16 cellular contexts compared by ENCODE assay signal in genomic region chr11:66292543-66293332, GRCh38. TPM values are rescaled to one million over a fixed set of nuclear protein-coding genes. Genes with fewer than 3 reads are reported as not detected.
DNase-seq lines count a peak whose midpoint lies in the region; ATAC-seq and TF ChIP-seq lines count a peak whose summit lies in the region.
"Had no signal": no experiment of that assay in that cellular context is flagged by ENCODE, and none has a peak within 500 bp of the region (broad histone marks: within the 10 kb centered on the region; RNA-seq: fewer than 3 reads in every experiment).

No MANE protein-coding gene starts in this region.

- H3K27ac ChIP-seq in coronary artery (no peak overlapping the region), neural cell (ENCODE audit: low read length) (no peak overlapping the region)
- H3K27ac ChIP-seq: esophagus squamous epithelium, pancreas, thyroid gland had no signal

- peak overlapping the region; percentile 78 for H3K9ac ChIP-seq in neural cell (ENCODE audit: low read length)

- H3K27ac Mint-ChIP-seq in Caco-2 (ENCODE audit: unreplicated experiment): peak overlapping the region; percentile 29

- no peak overlapping the region for H2AFZ ChIP-seq in neural cell (ENCODE audit: low read depth, low read length)

- peaks cover 6% of the 10 kb centered on the region for H3K27me3 Mint-ChIP-seq in Caco-2 (ENCODE audit: insufficient read depth, unreplicated experiment)

- no TSS peak for BruUV-seq in Caco-2 (replicated peaks; lab: Mats Ljungman, UMichigan)

- H3K9me3 ChIP-seq in Caco-2 (no peaks in the 10 kb centered on the region), neural cell (ENCODE audit: low read length) (no peaks in the 10 kb centered on the region)
- H3K9me3 ChIP-seq: esophagus squamous epithelium, pancreas, thyroid gland had no signal

- peak overlapping the region; percentile 48 for H3K4me3 Mint-ChIP-seq in Caco-2 (ENCODE audit: unreplicated experiment)

- no peak for TF ChIP-seq RAD21 in neural cell (conservative IDR thresholded peaks at IDR 0.05)

- no peak for TF ChIP-seq EP300 in neural cell (conservative IDR thresholded peaks at IDR 0.05; ENCODE audit: poor library complexity, severe bottlenecking)

- no peaks in the 10 kb centered on the region for H4K20me1 ChIP-seq in neural cell (ENCODE audit: insufficient read depth)

- peaks cover 8% of the 10 kb centered on the region for H3K79me2 ChIP-seq in neural cell (replicated peaks; ENCODE audit: insufficient read depth, low read length)

- H3K4me3 ChIP-seq in Caco-2 (ENCODE audit: low read depth, low read length): peak overlapping the region; percentile 49
- peak overlapping the region; percentile 51 for H3K4me3 ChIP-seq in Jurkat, Clone E6-1 (ENCODE audit: low read length)
- peak overlapping the region; percentile 70 for H3K4me3 ChIP-seq in coronary artery
- peak overlapping the region; percentile 73 for H3K4me3 ChIP-seq in neural cell (ENCODE audit: low read length)

- H3K36me3 ChIP-seq in Caco-2 (ENCODE audit: control insufficient read depth, insufficient read depth, low read length): no peaks in the 10 kb centered on the region
- no peaks in the 10 kb centered on the region for H3K36me3 ChIP-seq in neural cell (ENCODE audit: insufficient read depth, low read length)
- H3K36me3 ChIP-seq: esophagus squamous epithelium, pancreas, thyroid gland had no signal

- TF ChIP-seq CTCF in Caco-2 (IDR thresholded peaks at IDR 0.05; ENCODE audit: insufficient read depth in 1 of 2, low read depth in 1 of 2, low read length in 1 of 2, severe bottlenecking in 1 of 2, unreplicated experiment in 1 of 2) (no peak), coronary artery (IDR thresholded peaks at IDR 0.05) (no peak), neural cell (IDR thresholded peaks at IDR 0.05; ENCODE audit: poor library complexity, severe bottlenecking) (no peak)

- peak in 1 of 2 experiments; percentile 50 for DNase-seq in Caco-2
- no peak for DNase-seq in Jurkat, Clone E6-1 (ENCODE audit: low read depth, low spot score)
- no peak for DNase-seq in coronary artery (ENCODE audit: low spot score)
- no peak for DNase-seq in HPDE6-E6E7 (ENCODE audit: extremely low spot score)
- DNase-seq: amniotic stem cell; esophagus squamous epithelium; NCI-H2081 treated with DMSO at 0.1 percent for 48 hours; stimulated activated CD4-positive, alpha-beta T cell treated with anti-CD3 and anti-CD28 coated beads, Interleukin-4, amount 100 ng/mL, for 4 hours; thyroid gland had no signal

- ATAC-seq in HG03520 (IDR thresholded peaks at IDR 0.05; ENCODE audit: unreplicated experiment) (no peak), HG03159 (IDR thresholded peaks at IDR 0.05; ENCODE audit: unreplicated experiment) (no peak), GM19328 (IDR thresholded peaks at IDR 0.05; ENCODE audit: unreplicated experiment) (no peak)
- ATAC-seq: pancreas had no signal

- H3K4me1 ChIP-seq in Caco-2: peaks cover 20% of the 10 kb centered on the region

- no peaks in the 10 kb centered on the region for H3K9me3 Mint-ChIP-seq in Caco-2 (ENCODE audit: unreplicated experiment)

- H3K4me2 ChIP-seq in neural cell (ENCODE audit: low read length): no peak overlapping the region

- H3K4me1 Mint-ChIP-seq in Caco-2 (ENCODE audit: low read depth, unreplicated experiment): peaks cover 22% of the 10 kb centered on the region

- intact Hi-C loops in Caco-2 (cut with micrococcal nuclease; ENCODE audit: unreplicated experiment): no loop called here

- POLR2A ChIA-PET in Caco-2 (lab: Charles Lee): no interaction called here

- H3K9me2 ChIP-seq in neural cell (ENCODE audit: insufficient read depth, low read length): no peaks in the 10 kb centered on the region

- peaks cover 27% of the 10 kb centered on the region for H3K36me3 Mint-ChIP-seq in Caco-2 (ENCODE audit: insufficient read depth, unreplicated experiment)

- no peaks in the 10 kb centered on the region for H3F3A ChIP-seq in neural cell (ENCODE audit: insufficient read depth, low read length, poor library complexity, severe bottlenecking)

- CTCF ChIA-PET in Caco-2 (lab: Charles Lee): no interaction called here

- H3K27me3 ChIP-seq in Caco-2 (replicated peaks; ENCODE audit: control insufficient read depth, insufficient read depth, low read length) (no peaks in the 10 kb centered on the region; the same call in 1 of the 2 replicates), neural cell (ENCODE audit: insufficient read depth, low read depth, low read length) (peaks cover 32% of the 10 kb centered on the region)
- H3K27me3 ChIP-seq: pancreas had no signal

TF ChIP-seq in neural cell, 6 proteins besides CTCF, POLR2A, EP300 and RAD21:
- no peak for TF ChIP-seq MXI1 (conservative IDR thresholded peaks at IDR 0.05; ENCODE audit: poor library complexity, severe bottlenecking)
- TF ChIP-seq REST (IDR thresholded peaks at IDR 0.05; ENCODE audit: borderline replicate concordance): no peak
- no peak for TF ChIP-seq TAF1 (IDR thresholded peaks at IDR 0.05; ENCODE audit: low read depth)
- no peak for TF ChIP-seq SMC3 (conservative IDR thresholded peaks at IDR 0.05; ENCODE audit: poor library complexity)
- no peak for TF ChIP-seq EZH2 (IDR thresholded peaks at IDR 0.05; ENCODE audit: borderline replicate concordance, insufficient read depth, low read length, poor library complexity, severe bottlenecking)
- no peak for TF ChIP-seq POLR2AphosphoS5 (IDR thresholded peaks at IDR 0.05)

RNA-seq across cellular contexts. Expression of gene TMEM151A, which starts 1.0 kb away (rescaled TPM):
- 0.68 and 0.88 TPM in 2 replicates for total RNA-seq in Caco-2 (2022)
- polyA plus RNA-seq in Jurkat, Clone E6-1 (2012; ENCODE audit: insufficient read depth, insufficient read length): 4.5 TPM
- polyA plus RNA-seq in neural cell: 5.3 and 8.4 TPM in 2 replicates
- polyA minus RNA-seq in neural cell: 6.3 and 7.3 TPM in 2 replicates
- total RNA-seq: esophagus squamous epithelium, HT1080 had no signal
- polyA plus RNA-seq: keratinocyte had no signal

RNA-seq across cellular contexts. Expression of gene YIF1A, which starts 3.8 kb away (rescaled TPM):
- 140 and 159 TPM in 2 replicates for total RNA-seq in Caco-2 (2022)
- polyA plus RNA-seq in Jurkat, Clone E6-1 (2012; ENCODE audit: insufficient read depth, insufficient read length): 107 TPM
- 40.3 and 51.2 TPM in 2 replicates for polyA plus RNA-seq in neural cell
- 19.8 and 21.9 TPM in 2 replicates for polyA minus RNA-seq in neural cell

RNA-seq across cellular contexts. Expression of gene CNIH2, which starts 14.8 kb away (rescaled TPM):
- 4.9 and 6.1 TPM in 2 replicates for total RNA-seq in Caco-2 (2022)
- polyA plus RNA-seq in Jurkat, Clone E6-1 (2012; ENCODE audit: insufficient read depth, insufficient read length): 19.7 TPM
- polyA plus RNA-seq in neural cell: 47.9 and 54.5 TPM in 2 replicates
- 63.8 and 84.4 TPM in 2 replicates for polyA minus RNA-seq in neural cell
- total RNA-seq: thyroid gland had no signal

RNA-seq across cellular contexts. Expression of gene CD248, which starts 24.1 kb away (rescaled TPM):
- total RNA-seq in Caco-2 (2022): 0.27 TPM in 1 of 2 replicates, not detected in the other
- polyA plus RNA-seq in Jurkat, Clone E6-1 (2012; ENCODE audit: insufficient read depth, insufficient read length): 4.1 TPM
- not detected in 2 replicates for polyA plus RNA-seq in neural cell
- polyA minus RNA-seq in neural cell: not detected in 2 replicates
- total RNA-seq: HT1080 had no signal

RNA-seq across cellular contexts. Expression of gene RAB1B, which starts 24.3 kb away (rescaled TPM):
- total RNA-seq in Caco-2 (2022): 128 and 132 TPM in 2 replicates
- 150 TPM for polyA plus RNA-seq in Jurkat, Clone E6-1 (2012; ENCODE audit: insufficient read depth, insufficient read length)
- polyA plus RNA-seq in neural cell: 27.2 and 27.9 TPM in 2 replicates
- polyA minus RNA-seq in neural cell: 24.8 and 29.9 TPM in 2 replicates
